ENCODE assay signal across 24 cellular contexts in the genomic region with DNA sequence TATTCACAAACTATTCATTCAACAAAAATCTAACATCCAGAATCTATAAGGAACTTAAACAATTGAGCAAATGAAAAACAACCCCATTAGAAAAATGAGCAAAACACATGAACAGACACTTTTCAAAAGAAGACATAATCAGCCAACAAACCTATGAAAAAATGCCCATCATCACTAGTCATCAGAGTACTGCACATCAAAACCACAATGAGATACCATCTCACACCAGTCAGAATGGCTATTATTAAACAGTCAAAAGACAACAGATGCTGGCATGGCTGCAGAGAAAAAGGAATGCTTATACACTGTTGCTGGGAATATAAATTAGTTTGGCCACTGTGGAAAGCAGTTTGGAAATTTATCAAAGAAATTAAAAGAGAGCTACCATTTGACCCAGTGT.
"Had no signal": no experiment of that assay in that cellular context is flagged by ENCODE, and none has a peak within 500 bp of the region (broad histone marks: within the 10 kb centered on the region; RNA-seq: fewer than 3 reads in every experiment).

No MANE protein-coding gene starts in this region.

- H3K36me3 Mint-ChIP-seq: activated CD8-positive, alpha-beta memory T cell treated with anti-CD3 and anti-CD28 coated beads, Interleukin-2, amount 10 ng/mL, durations not matched to agents 7 days and 5 days; immature natural killer cell had no signal

- H3K27me3 Mint-ChIP-seq: activated CD4-positive, alpha-beta memory T cell treated with anti-CD3 and anti-CD28 coated beads, Interleukin-2, amount 10 ng/mL, durations not matched to agents 7 days and 5 days; activated CD4-positive, alpha-beta T cell treated with anti-CD3 and anti-CD28 coated beads, Interleukin-2, amount 10 ng/mL, durations not matched to agents 24 days and 14 days; activated CD8-positive, alpha-beta memory T cell treated with anti-CD3 and anti-CD28 coated beads, Interleukin-2, amount 10 ng/mL, durations not matched to agents 7 days and 5 days had no signal

- H3K4me3 Mint-ChIP-seq: activated CD4-positive, alpha-beta memory T cell treated with anti-CD3 and anti-CD28 coated beads, Interleukin-2, amount 10 ng/mL, durations not matched to agents 7 days and 5 days; activated CD4-positive, alpha-beta T cell treated with anti-CD3 and anti-CD28 coated beads, Interleukin-2, amount 10 ng/mL, durations not matched to agents 24 days and 14 days; activated CD8-positive, alpha-beta memory T cell treated with anti-CD3 and anti-CD28 coated beads, Interleukin-2, amount 10 ng/mL, durations not matched to agents 7 days and 5 days; effector memory CD8-positive, alpha-beta T cell; immature natural killer cell; nephron progenitor cell had no signal

- ATAC-seq: activated CD4-positive, CD25-positive, alpha-beta regulatory T cell treated with anti-CD3 and anti-CD28 coated beads, Interleukin-2, amount 50 U/mL, for 24 hours; activated CD8-positive, alpha-beta memory T cell treated with anti-CD3 and anti-CD28 coated beads, Interleukin-2, amount 10 ng/mL, durations not matched to agents 7 days and 5 days; effector memory CD8-positive, alpha-beta T cell; esophagus mucosa; left ventricle myocardium superior; right cardiac atrium; stimulated activated naive CD8-positive, alpha-beta T cell treated with anti-CD3 and anti-CD28 coated beads, Interleukin-15, Interleukin-2, amounts not matched to agents 100 U/mL and 50 U/mL, for 24 hours had no signal

- H3K9me3 Mint-ChIP-seq: activated CD4-positive, alpha-beta T cell treated with anti-CD3 and anti-CD28 coated beads, Interleukin-2, amount 10 ng/mL, durations not matched to agents 24 days and 14 days had no signal

- H3K27ac Mint-ChIP-seq: activated CD4-positive, alpha-beta memory T cell treated with anti-CD3 and anti-CD28 coated beads, Interleukin-2, amount 10 ng/mL, durations not matched to agents 7 days and 5 days; activated CD4-positive, alpha-beta T cell treated with anti-CD3 and anti-CD28 coated beads, Interleukin-2, amount 10 ng/mL, durations not matched to agents 24 days and 14 days; activated CD8-positive, alpha-beta memory T cell treated with anti-CD3 and anti-CD28 coated beads, Interleukin-2, amount 10 ng/mL, durations not matched to agents 7 days and 5 days; immature natural killer cell; nephron progenitor cell had no signal

- DNase-seq: activated CD4-positive, alpha-beta memory T cell treated with anti-CD3 and anti-CD28 coated beads, Interleukin-2, amount 10 ng/mL, durations not matched to agents 7 days and 5 days; activated CD4-positive, alpha-beta T cell treated with anti-CD3 and anti-CD28 coated beads, Interleukin-2, amount 10 ng/mL, durations not matched to agents 24 days and 14 days; activated CD8-positive, alpha-beta memory T cell treated with anti-CD3 and anti-CD28 coated beads, Interleukin-2, amount 10 ng/mL, durations not matched to agents 7 days and 5 days; activated gamma-delta T cell; activated naive CD4-positive, alpha-beta T cell treated with anti-CD3 and anti-CD28 coated beads, Interleukin-2, amount 50 U/mL, for 16 hours; activated T-cell treated with anti-CD3 and anti-CD28 coated beads for 4 hours; aorta; colonic mucosa; dorsolateral prefrontal cortex; effector memory CD8-positive, alpha-beta T cell; glutamatergic neuron; immature natural killer cell; kidney glomerular epithelial cell; left ventricle myocardium superior; midbrain; nephron progenitor cell; nucleus accumbens; right cardiac atrium; stimulated activated CD4-positive, alpha-beta T cell treated with anti-CD3 and anti-CD28 coated beads, Interleukin-12 subunit alpha, Interleukin-12 subunit beta, amount 100 ng/mL, for 4 hours; stimulated activated CD4-positive, alpha-beta T cell treated with anti-CD3 and anti-CD28 coated beads, Interleukin-4, amount 100 ng/mL, for 4 hours; stimulated activated naive CD8-positive, alpha-beta T cell treated with anti-CD3 and anti-CD28 coated beads, Interleukin-15, Interleukin-2, amounts not matched to agents 100 U/mL and 50 U/mL, for 24 hours; upper lobe of left lung had no signal

- H3K4me1 Mint-ChIP-seq: activated CD4-positive, alpha-beta memory T cell treated with anti-CD3 and anti-CD28 coated beads, Interleukin-2, amount 10 ng/mL, durations not matched to agents 7 days and 5 days; activated CD4-positive, alpha-beta T cell treated with anti-CD3 and anti-CD28 coated beads, Interleukin-2, amount 10 ng/mL, durations not matched to agents 24 days and 14 days; activated CD8-positive, alpha-beta memory T cell treated with anti-CD3 and anti-CD28 coated beads, Interleukin-2, amount 10 ng/mL, durations not matched to agents 7 days and 5 days; immature natural killer cell had no signal
